In genomic region chr9:130607640-130608420, GRCh38 we compare ENCODE assay signal across 16 cellular contexts. TPM values are rescaled to one million over a fixed set of nuclear protein-coding genes. Genes with fewer than 3 reads are reported as not detected.
A peak's percentile ranks its signal among the peaks of the same experiment; 100 is the strongest.
DNase-seq lines count a peak whose midpoint lies in the region; ATAC-seq and TF ChIP-seq lines count a peak whose summit lies in the region.
"Had no signal": no experiment of that assay in that cellular context is flagged by ENCODE, and none has a peak within 500 bp of the region (broad histone marks: within the 10 kb centered on the region; RNA-seq: fewer than 3 reads in every experiment).

No MANE protein-coding gene starts in this region.

- CTCF ChIA-PET in activated CD8-positive, alpha-beta T cell treated with anti-CD3 and anti-CD28 coated beads for 36 hours (lab: Charles Lee), result no interaction called here
- CTCF ChIA-PET in activated CD8-positive, alpha-beta T cell treated with anti-CD3 and anti-CD28 coated beads, Interleukin-2, amount 10 ng/mL, durations not matched to agents 7 days and 5 days (lab: Charles Lee), result no interaction called here
- CTCF ChIA-PET in activated naive CD4-positive, alpha-beta T cell treated with anti-CD3 and anti-CD28 coated beads for 36 hours (lab: Charles Lee), result no interaction called here

- peaks cover 28% of the 10 kb centered on the region for H3K36me3 Mint-ChIP-seq in activated CD8-positive, alpha-beta T cell treated with anti-CD3 and anti-CD28 coated beads for 36 hours (ENCODE audit: low read depth)
- H3K36me3 Mint-ChIP-seq in activated CD8-positive, alpha-beta T cell treated with anti-CD3 and anti-CD28 coated beads, Interleukin-2, amount 10 ng/mL, durations not matched to agents 7 days and 5 days (ENCODE audit: low read depth), result peaks cover 25% of the 10 kb centered on the region
- H3K36me3 Mint-ChIP-seq in activated T-cell treated with anti-CD3 and anti-CD28 coated beads, Interleukin-2, amount 50 U/mL, for 24 hours (ENCODE audit: low read depth), result peaks cover 84% of the 10 kb centered on the region
- peaks cover 23% of the 10 kb centered on the region for H3K36me3 Mint-ChIP-seq in activated naive CD4-positive, alpha-beta T cell treated with anti-CD3 and anti-CD28 coated beads for 36 hours (ENCODE audit: low read depth)

- no peaks in the 10 kb centered on the region for H3K9me3 Mint-ChIP-seq in activated CD8-positive, alpha-beta T cell treated with anti-CD3 and anti-CD28 coated beads for 36 hours
- no peaks in the 10 kb centered on the region for H3K9me3 Mint-ChIP-seq in activated CD8-positive, alpha-beta T cell treated with anti-CD3 and anti-CD28 coated beads, Interleukin-2, amount 10 ng/mL, durations not matched to agents 7 days and 5 days (ENCODE audit: insufficient read depth)
- no peaks in the 10 kb centered on the region for H3K9me3 Mint-ChIP-seq in activated T-cell treated with anti-CD3 and anti-CD28 coated beads, Interleukin-2, amount 50 U/mL, for 24 hours
- no peaks in the 10 kb centered on the region for H3K9me3 Mint-ChIP-seq in activated naive CD4-positive, alpha-beta T cell treated with anti-CD3 and anti-CD28 coated beads for 36 hours
- H3K9me3 Mint-ChIP-seq: naive B cell had no signal

- ATAC-seq in activated CD8-positive, alpha-beta T cell treated with anti-CD3 and anti-CD28 coated beads for 36 hours, result no peak
- no peak for ATAC-seq in activated CD8-positive, alpha-beta T cell treated with anti-CD3 and anti-CD28 coated beads, Interleukin-2, amount 10 ng/mL, durations not matched to agents 7 days and 5 days
- ATAC-seq in left ventricle myocardium superior, result peak; percentile 18

- no peaks in the 10 kb centered on the region for H3K27me3 Mint-ChIP-seq in activated CD8-positive, alpha-beta T cell treated with anti-CD3 and anti-CD28 coated beads for 36 hours
- no peaks in the 10 kb centered on the region for H3K27me3 Mint-ChIP-seq in activated CD8-positive, alpha-beta T cell treated with anti-CD3 and anti-CD28 coated beads, Interleukin-2, amount 10 ng/mL, durations not matched to agents 7 days and 5 days (ENCODE audit: low read depth)
- no peaks in the 10 kb centered on the region for H3K27me3 Mint-ChIP-seq in activated T-cell treated with anti-CD3 and anti-CD28 coated beads, Interleukin-2, amount 50 U/mL, for 24 hours
- no peaks in the 10 kb centered on the region for H3K27me3 Mint-ChIP-seq in activated naive CD4-positive, alpha-beta T cell treated with anti-CD3 and anti-CD28 coated beads for 36 hours (ENCODE audit: low read depth)
- H3K27me3 Mint-ChIP-seq: naive B cell had no signal

- H3K27ac Mint-ChIP-seq in activated CD8-positive, alpha-beta T cell treated with anti-CD3 and anti-CD28 coated beads for 36 hours, result peak overlapping the region; percentile 40
- no peak overlapping the region for H3K27ac Mint-ChIP-seq in activated CD8-positive, alpha-beta T cell treated with anti-CD3 and anti-CD28 coated beads, Interleukin-2, amount 10 ng/mL, durations not matched to agents 7 days and 5 days
- no peak overlapping the region for H3K27ac Mint-ChIP-seq in activated T-cell treated with anti-CD3 and anti-CD28 coated beads, Interleukin-2, amount 50 U/mL, for 24 hours
- no peak overlapping the region for H3K27ac Mint-ChIP-seq in activated naive CD4-positive, alpha-beta T cell treated with anti-CD3 and anti-CD28 coated beads for 36 hours

- POLR2A ChIA-PET in activated CD8-positive, alpha-beta T cell treated with anti-CD3 and anti-CD28 coated beads for 36 hours (lab: Charles Lee), result interaction anchor here (0.6 kb wide), 1 partner anchor 133 kb away, joined by 6 read pairs; no protein-coding TSS in a partner anchor
- POLR2A ChIA-PET in activated CD8-positive, alpha-beta T cell treated with anti-CD3 and anti-CD28 coated beads, Interleukin-2, amount 10 ng/mL, durations not matched to agents 7 days and 5 days (lab: Charles Lee), result no interaction called here

- peaks cover 3% of the 10 kb centered on the region for H3K4me1 Mint-ChIP-seq in activated CD8-positive, alpha-beta T cell treated with anti-CD3 and anti-CD28 coated beads for 36 hours (ENCODE audit: low read depth)
- peaks cover 2% of the 10 kb centered on the region for H3K4me1 Mint-ChIP-seq in activated CD8-positive, alpha-beta T cell treated with anti-CD3 and anti-CD28 coated beads, Interleukin-2, amount 10 ng/mL, durations not matched to agents 7 days and 5 days (ENCODE audit: low read depth)
- H3K4me1 Mint-ChIP-seq in activated T-cell treated with anti-CD3 and anti-CD28 coated beads, Interleukin-2, amount 50 U/mL, for 24 hours (ENCODE audit: low read depth), result no peaks in the 10 kb centered on the region
- peaks cover 1% of the 10 kb centered on the region for H3K4me1 Mint-ChIP-seq in activated naive CD4-positive, alpha-beta T cell treated with anti-CD3 and anti-CD28 coated beads for 36 hours (ENCODE audit: low read depth)

- H3K4me3 Mint-ChIP-seq in activated CD8-positive, alpha-beta T cell treated with anti-CD3 and anti-CD28 coated beads for 36 hours, result no peak overlapping the region
- no peak overlapping the region for H3K4me3 Mint-ChIP-seq in activated CD8-positive, alpha-beta T cell treated with anti-CD3 and anti-CD28 coated beads, Interleukin-2, amount 10 ng/mL, durations not matched to agents 7 days and 5 days
- H3K4me3 Mint-ChIP-seq in activated T-cell treated with anti-CD3 and anti-CD28 coated beads, Interleukin-2, amount 50 U/mL, for 24 hours, result no peak overlapping the region
- H3K4me3 Mint-ChIP-seq in activated naive CD4-positive, alpha-beta T cell treated with anti-CD3 and anti-CD28 coated beads for 36 hours, result no peak overlapping the region
- H3K4me3 Mint-ChIP-seq: naive B cell had no signal

- intact Hi-C loops in activated CD8-positive, alpha-beta T cell treated with anti-CD3 and anti-CD28 coated beads for 36 hours (cut with micrococcal nuclease), result no loop called here
- intact Hi-C loops in left ventricle myocardium superior (cut with micrococcal nuclease), result no loop called here
- intact Hi-C loops in activated naive CD4-positive, alpha-beta T cell treated with anti-CD3 and anti-CD28 coated beads for 36 hours (cut with micrococcal nuclease), result no loop called here

- TF ChIP-seq CTCF in activated CD8-positive, alpha-beta T cell treated with anti-CD3 and anti-CD28 coated beads for 36 hours (IDR thresholded peaks at IDR 0.05), result no peak

- no peak for DNase-seq in activated CD8-positive, alpha-beta T cell treated with anti-CD3 and anti-CD28 coated beads for 36 hours
- no peak for DNase-seq in activated CD8-positive, alpha-beta T cell treated with anti-CD3 and anti-CD28 coated beads, Interleukin-2, amount 10 ng/mL, durations not matched to agents 7 days and 5 days
- DNase-seq in astrocyte of the hippocampus (ENCODE audit: low read depth, low spot score), result peak; percentile 21
- DNase-seq in left ventricle myocardium superior, result no peak
- DNase-seq in stromal cell of bone marrow (ENCODE audit: low read depth), result peak; percentile 62
- DNase-seq in activated T-cell treated with anti-CD3 and anti-CD28 coated beads, Interleukin-2, amount 50 U/mL, for 24 hours, result no peak
- no peak for DNase-seq in mucosa of gallbladder (ENCODE audit: low spot score)
- no peak for DNase-seq in activated naive CD4-positive, alpha-beta T cell treated with anti-CD3 and anti-CD28 coated beads for 36 hours
- DNase-seq: activated CD4-positive, alpha-beta T cell treated with anti-CD3 and anti-CD28 coated beads for 1 hour; activated T-cell treated with anti-CD3 and anti-CD28 coated beads, Interleukin-2, amount 50 U/mL, for 1 hour; naive B cell; NCI-H1048; NCI-H2227 treated with DMSO at 0.1 percent for 48 hours had no signal

RNA-seq across cellular contexts. Expression of gene FUBP3, which starts 28.5 kb away (rescaled TPM):
- total RNA-seq in activated CD8-positive, alpha-beta T cell treated with anti-CD3 and anti-CD28 coated beads for 36 hours, result 10 to 100 TPM; 32.9 to 42.9 TPM
- 10 to 100 TPM; 36.4 to 40.8 TPM for total RNA-seq in activated CD8-positive, alpha-beta T cell treated with anti-CD3 and anti-CD28 coated beads, Interleukin-2, amount 10 ng/mL, durations not matched to agents 7 days and 5 days
- total RNA-seq in left ventricle myocardium superior (24.1 TPM), mucosa of gallbladder (51.8 TPM)
- 10 to 100 TPM; 29.8 to 32.8 TPM for total RNA-seq in activated naive CD4-positive, alpha-beta T cell treated with anti-CD3 and anti-CD28 coated beads for 36 hours

RNA-seq across cellular contexts. Expression of gene PRDM12, which starts 56.6 kb away (rescaled TPM):
- under 1 TPM in 1 of 2 experiments, not detected in 1; 0.14 TPM for total RNA-seq in activated CD8-positive, alpha-beta T cell treated with anti-CD3 and anti-CD28 coated beads for 36 hours
- total RNA-seq in activated CD8-positive, alpha-beta T cell treated with anti-CD3 and anti-CD28 coated beads, Interleukin-2, amount 10 ng/mL, durations not matched to agents 7 days and 5 days, result not detected
- not detected for total RNA-seq in left ventricle myocardium superior
- 0.09 TPM for total RNA-seq in mucosa of gallbladder
- total RNA-seq in activated naive CD4-positive, alpha-beta T cell treated with anti-CD3 and anti-CD28 coated beads for 36 hours, result not detected
- total RNA-seq: A172, glomerular endothelial cell, temporal lobe had no signal

Comparison
In these comparisons a context has a peak if more than half of its experiments do, and no peak if none do; other contexts are left out.
1. DNase-seq: peak in astrocyte of the hippocampus (single experiment) and stromal cell of bone marrow (single experiment); none in activated CD8-positive, alpha-beta T cell treated with anti-CD3 and anti-CD28 coated beads for 36 hours (single experiment), activated CD8-positive, alpha-beta T cell treated with anti-CD3 and anti-CD28 coated beads, Interleukin-2, amount 10 ng/mL, durations not matched to agents 7 days and 5 days (single experiment), left ventricle myocardium superior (single experiment), activated T-cell treated with anti-CD3 and anti-CD28 coated beads, Interleukin-2, amount 50 U/mL, for 24 hours (single experiment), mucosa of gallbladder (single experiment) and activated naive CD4-positive, alpha-beta T cell treated with anti-CD3 and anti-CD28 coated beads for 36 hours (single experiment).